Comparison of ENCODE assay signal across 1 cellular context in genomic region chr12:117190210-117190781, GRCh38.
TF ChIP-seq lines count a peak whose summit lies in the region.

TSS of gene FBXO21 (minus strand) at chr12:117190470. CDS start at chr12:117190456, 14 bp downstream.

TF ChIP-seq in HepG2, 621 proteins besides CTCF, POLR2A, EP300 and RAD21 (continued from another document and continues in another):
- TF ChIP-seq ZNF580 (CRISPR knock-in tag; IDR thresholded peaks at IDR 0.05; ENCODE audit: borderline replicate concordance, low read depth) (no peak), ZFP36L2 (CRISPR knock-in tag; IDR thresholded peaks at IDR 0.05) (no peak), ZNF281 (CRISPR knock-in tag; IDR thresholded peaks at IDR 0.05; ENCODE audit: borderline replicate concordance) (0 out of 2 replicates have a peak, but pooled peaks have one; percentile 16), TP53 (CRISPR knock-in tag; conservative IDR thresholded peaks at IDR 0.05) (no peak), MED8 (CRISPR knock-in tag; IDR thresholded peaks at IDR 0.05; ENCODE audit: insufficient replicate concordance) (peak; percentile 53), ZUFSP (CRISPR knock-in tag; IDR thresholded peaks at IDR 0.05; ENCODE audit: borderline replicate concordance) (no peak), ZNF24 (IDR thresholded peaks at IDR 0.05) (no peak), ZNF883 (CRISPR knock-in tag; IDR thresholded peaks at IDR 0.05; ENCODE audit: not compliant biosample characterization) (peak; percentile 33), NFE2L1 (CRISPR knock-in tag; IDR thresholded peaks at IDR 0.05; ENCODE audit: borderline replicate concordance) (no peak), KLF15 (CRISPR knock-in tag; IDR thresholded peaks at IDR 0.05; ENCODE audit: borderline replicate concordance) (0 out of 2 replicates have a peak, but pooled peaks have one; percentile 20), POGZ (CRISPR knock-in tag; IDR thresholded peaks at IDR 0.05) (peak; percentile 50), DMTF1 (CRISPR knock-in tag; IDR thresholded peaks at IDR 0.05) (0 out of 2 replicates have a peak, but pooled peaks have one; percentile 41), ZFP37 (CRISPR knock-in tag; IDR thresholded peaks at IDR 0.05; ENCODE audit: borderline replicate concordance) (no peak), SKIL (CRISPR knock-in tag; IDR thresholded peaks at IDR 0.05; ENCODE audit: borderline replicate concordance) (0 out of 2 replicates have a peak, but pooled peaks have one; percentile 26), SNAPC4 (CRISPR knock-in tag; IDR thresholded peaks at IDR 0.05) (0 out of 2 replicates have a peak, but pooled peaks have one; percentile 17), ZMYM3 (CRISPR knock-in tag; IDR thresholded peaks at IDR 0.05) (no peak), MXD1 (CRISPR knock-in tag; IDR thresholded peaks at IDR 0.05) (peak; percentile 55; the same call in 1 of the 2 replicates), KDM4B (CRISPR knock-in tag; IDR thresholded peaks at IDR 0.05) (no peak), NFKBIZ (CRISPR knock-in tag; IDR thresholded peaks at IDR 0.05) (no peak), E2F2 (CRISPR knock-in tag; IDR thresholded peaks at IDR 0.05; ENCODE audit: borderline replicate concordance) (no peak; the same call in 1 of the 2 replicates), ZFP91 (CRISPR knock-in tag; IDR thresholded peaks at IDR 0.05; ENCODE audit: borderline replicate concordance) (peak; percentile 61; the same call in 1 of the 2 replicates), HOXA3 (CRISPR knock-in tag; IDR thresholded peaks at IDR 0.05) (peak; percentile 81), TFDP2 (CRISPR knock-in tag; IDR thresholded peaks at IDR 0.05) (peak; percentile 77), GATA4 (IDR thresholded peaks at IDR 0.05; ENCODE audit: borderline replicate concordance, low read depth) (peak; percentile 52; the same call in 1 of the 2 replicates), ZSCAN9 (CRISPR knock-in tag; IDR thresholded peaks at IDR 0.05; ENCODE audit: borderline replicate concordance) (0 out of 2 replicates have a peak, but pooled peaks have one; percentile 76), ZNF274 (CRISPR knock-in tag; IDR thresholded peaks at IDR 0.05) (peak; percentile 46; the same call in 1 of the 2 replicates), IKZF5 (CRISPR knock-in tag; IDR thresholded peaks at IDR 0.05) (no peak), ZNF720 (CRISPR knock-in tag; IDR thresholded peaks at IDR 0.05) (no peak), HMGXB4 (CRISPR knock-in tag; IDR thresholded peaks at IDR 0.05; ENCODE audit: borderline replicate concordance in 1 of 2, low read depth in 1 of 2) (peak; percentile 38 to 42; a peak in 1 of 4 replicates)
